ENCODE assay signal across 8 cellular contexts in the genomic region with DNA sequence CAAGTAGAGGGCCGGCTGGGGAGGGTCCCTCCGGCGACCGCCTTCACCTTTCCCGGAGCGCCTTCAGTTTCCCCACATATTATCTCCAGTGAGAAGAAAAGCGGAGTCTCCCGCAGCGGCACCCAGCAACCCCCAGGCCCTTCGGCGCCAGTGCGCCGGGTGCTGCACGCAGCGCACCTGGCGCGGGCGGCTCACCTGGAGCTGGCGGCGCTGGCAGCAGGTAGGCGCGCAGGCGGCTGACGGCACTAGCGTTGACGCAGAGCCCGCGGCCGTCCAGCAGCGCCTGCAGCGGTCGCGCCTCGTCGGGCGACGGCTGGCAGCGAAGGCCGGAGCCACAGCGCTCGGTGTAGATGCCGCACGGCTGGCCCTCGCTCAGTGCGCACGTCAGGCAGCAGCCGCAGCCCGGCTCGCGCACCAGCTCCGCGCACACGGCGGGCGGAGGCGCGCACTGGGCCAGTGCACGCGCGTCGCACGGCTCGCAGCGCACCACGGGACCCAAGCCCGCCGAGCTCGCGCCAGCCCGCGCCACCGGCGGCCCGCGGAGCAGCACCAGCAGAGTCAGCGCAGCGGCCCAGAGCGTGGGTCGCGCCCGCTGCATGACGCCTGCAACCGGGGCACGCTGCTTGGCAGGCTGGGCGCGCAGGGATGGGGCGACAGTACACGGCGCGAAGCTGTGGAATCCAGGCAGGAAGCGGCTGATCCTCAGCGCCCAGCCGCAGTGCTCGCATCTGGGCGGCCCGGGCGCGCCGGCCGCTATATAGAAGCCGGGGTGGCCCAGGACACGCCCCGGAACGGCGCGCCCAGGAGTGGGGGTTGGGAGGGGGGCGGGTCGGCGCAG. TPM values are rescaled to one million over a fixed set of nuclear protein-coding genes. Genes with fewer than 3 reads are reported as not detected.
A peak's percentile ranks its signal among the peaks of the same experiment; 100 is the strongest.
DNase-seq lines count a peak whose midpoint lies in the region; ATAC-seq and TF ChIP-seq lines count a peak whose summit lies in the region.

A gene with protein sequence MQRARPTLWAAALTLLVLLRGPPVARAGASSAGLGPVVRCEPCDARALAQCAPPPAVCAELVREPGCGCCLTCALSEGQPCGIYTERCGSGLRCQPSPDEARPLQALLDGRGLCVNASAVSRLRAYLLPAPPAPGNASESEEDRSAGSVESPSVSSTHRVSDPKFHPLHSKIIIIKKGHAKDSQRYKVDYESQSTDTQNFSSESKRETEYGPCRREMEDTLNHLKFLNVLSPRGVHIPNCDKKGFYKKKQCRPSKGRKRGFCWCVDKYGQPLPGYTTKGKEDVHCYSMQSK (minus strand): TSS at position 730 of the 838 bp plus-strand sequence. CDS start 132 bp downstream, at position 598.

- no peaks in the 10 kb centered on the region for H3K9me3 Mint-ChIP-seq in progenitor cell of endocrine pancreas (ENCODE audit: low read depth)

- TF ChIP-seq CTCF in progenitor cell of endocrine pancreas (IDR thresholded peaks at IDR 0.05; ENCODE audit: unreplicated experiment), result no peak

- peak; percentile 21 to 42 for DNase-seq in NCI-H1930 (lab: John Stamatoyannopoulos, UW)
- peak; percentile 56 for DNase-seq in amniotic epithelial cell (ENCODE audit: low read depth)
- DNase-seq in left ventricle myocardium superior, result peak; percentile 80
- peak; percentile 57 for DNase-seq in progenitor cell of endocrine pancreas (ENCODE audit: low spot score, unreplicated experiment)

- peak; percentile 83 for ATAC-seq in left ventricle myocardium superior
- ATAC-seq in GM21515 (IDR thresholded peaks at IDR 0.05; ENCODE audit: unreplicated experiment), result no peak
- ATAC-seq in HG02798 (IDR thresholded peaks at IDR 0.05; ENCODE audit: poor library complexity, unreplicated experiment), result no peak
- ATAC-seq in HG02763 (IDR thresholded peaks at IDR 0.05; ENCODE audit: unreplicated experiment), result no peak

- H3K9ac ChIP-seq in ES-I3 (ENCODE audit: low read depth, low read length), result peak within 1 kb of the TSS; percentile 45

- H3K4me3 Mint-ChIP-seq in progenitor cell of endocrine pancreas (ENCODE audit: low read depth), result peak within 1 kb of the TSS; percentile 78

- H3K36me3 Mint-ChIP-seq in progenitor cell of endocrine pancreas (ENCODE audit: insufficient read depth), result no peaks in the 10 kb centered on the region

- intact Hi-C loops in left ventricle myocardium superior (cut with micrococcal nuclease), result loop anchor here (5.0 to 10.0 kb wide), 2 partner anchors 432 to 1164 kb away; no protein-coding TSS in a partner anchor

- H3K4me1 Mint-ChIP-seq in progenitor cell of endocrine pancreas (ENCODE audit: low read depth), result peaks cover 18% of the 10 kb centered on the region

- no peak within 1 kb of the TSS for H3K27ac Mint-ChIP-seq in progenitor cell of endocrine pancreas

- peaks cover 73% of the 10 kb centered on the region for H3K27me3 Mint-ChIP-seq in progenitor cell of endocrine pancreas

- H3K36me3 ChIP-seq in ES-I3 (ENCODE audit: insufficient read depth, low read length), result no peaks in the 10 kb centered on the region

- H3K4me1 ChIP-seq in ES-I3 (ENCODE audit: insufficient read depth, low read length), result peaks cover 12% of the 10 kb centered on the region

- no peaks in the 10 kb centered on the region for H3K9me3 ChIP-seq in ES-I3 (ENCODE audit: control insufficient read depth, insufficient read depth, low read length)

RNA-seq across cellular contexts. Expression of the gene that starts here (rescaled TPM):
- total RNA-seq in left ventricle myocardium superior (46.0 TPM), progenitor cell of endocrine pancreas (8.6 and 10.3 TPM in 2 replicates)
